8 cellular contexts compared by ENCODE assay signal in the genomic region with DNA sequence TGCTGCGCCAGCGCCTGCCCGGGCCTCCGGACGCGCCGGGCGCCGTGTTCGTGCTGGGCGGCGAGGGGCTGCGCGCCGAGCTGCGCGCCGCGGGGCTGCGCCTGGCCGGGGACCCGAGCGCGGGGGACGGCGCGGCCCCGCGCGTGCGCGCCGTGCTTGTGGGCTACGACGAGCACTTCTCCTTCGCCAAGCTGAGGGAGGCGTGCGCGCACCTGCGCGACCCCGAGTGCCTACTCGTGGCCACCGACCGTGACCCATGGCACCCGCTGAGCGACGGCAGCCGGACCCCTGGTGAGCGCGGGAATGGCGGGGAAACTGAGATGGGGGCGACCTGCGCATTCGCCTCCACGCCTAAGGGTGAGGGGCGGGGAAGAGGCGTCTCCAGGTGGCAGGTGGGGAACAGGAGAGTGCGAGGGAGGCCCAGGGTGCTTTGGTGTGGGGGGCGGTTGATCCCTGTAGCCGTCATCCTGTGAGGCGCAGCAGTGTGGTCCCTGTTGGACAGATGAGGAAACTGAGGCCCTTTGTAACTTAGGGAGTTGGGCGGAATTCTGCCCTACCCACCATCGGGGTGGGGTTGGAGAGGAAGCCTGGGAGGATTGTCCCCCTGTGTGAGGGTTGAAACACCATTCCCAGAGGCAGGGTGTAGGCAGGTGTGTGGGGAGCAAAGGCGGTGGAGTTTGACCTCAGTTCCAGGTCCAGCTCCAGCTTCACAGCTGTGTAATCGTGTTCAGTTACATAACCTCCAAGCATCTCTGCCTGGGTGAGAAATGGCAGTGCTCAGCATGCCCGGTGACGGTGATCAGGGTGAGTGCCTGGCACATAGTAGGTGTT. TPM values are rescaled to one million over a fixed set of nuclear protein-coding genes. Genes with fewer than 3 reads are reported as not detected.
DNase-seq lines count a peak whose midpoint lies in the region; ATAC-seq and TF ChIP-seq lines count a peak whose summit lies in the region.

No MANE protein-coding gene starts in this region.

- peak overlapping the region; percentile 74 for H3K27ac Mint-ChIP-seq in type B pancreatic cell

- intact Hi-C loops in body of pancreas (cut with DNase I) = no loop called here

- DNase-seq in D341Med (ENCODE audit: low spot score) (peak; percentile 72), GM20000 (ENCODE audit: low spot score) (peak; percentile 60), LNCaP clone FGC (ENCODE audit: low read depth) (no peak), body of pancreas (peak; percentile 57 to 71 (median 62)), lung (ENCODE audit: low spot score) (no peak), type B pancreatic cell (ENCODE audit: extremely low spot score, unreplicated experiment) (no peak), pons (ENCODE audit: low spot score) (no peak), NCI-H1930 (lab: John Stamatoyannopoulos, UW) (no peak)

- H3K4me1 Mint-ChIP-seq in type B pancreatic cell (ENCODE audit: unreplicated experiment) = peaks cover 41% of the 10 kb centered on the region

- H3K36me3 ChIP-seq in body of pancreas (replicated peaks in 1 of 2; ENCODE audit: insufficient read depth in 1 of 2, low read depth in 2 of 2) (no peaks in the 10 kb centered on the region), lung (ENCODE audit: control insufficient read depth in 2 of 2, insufficient read depth in 2 of 2, low read length in 2 of 2) (no peaks in the 10 kb centered on the region)

- H3K27ac ChIP-seq in body of pancreas (peak overlapping the region in 3 of 4 donors; percentile 30 to 81 (median 78)), lung (ENCODE audit: low read depth in 1 of 2, low read length in 1 of 2) (peak overlapping the region; percentile 11 to 82)

- peak; percentile 14 for ATAC-seq in body of pancreas
- ATAC-seq in lung (ENCODE audit: insufficient read depth, low FRiP score) = no peak

- H3K27me3 Mint-ChIP-seq in type B pancreatic cell = no peaks in the 10 kb centered on the region

- H3K4me3 Mint-ChIP-seq in type B pancreatic cell = peak overlapping the region; percentile 83

- H3K4me1 ChIP-seq in body of pancreas (peaks cover 31% of the 10 kb centered on the region), lung (ENCODE audit: control insufficient read depth in 2 of 2, insufficient read depth in 2 of 2, low read length in 2 of 2) (peaks cover 5 to 15% of the 10 kb centered on the region in 2 donors)

- no peak for TF ChIP-seq CTCF in GM20000 (IDR thresholded peaks at IDR 0.05; ENCODE audit: extremely low read depth, missing control alignments)
- TF ChIP-seq CTCF in LNCaP clone FGC (IDR thresholded peaks at IDR 0.05; ENCODE audit: control insufficient read depth, extremely low read depth, insufficient read depth) = no peak
- no peak for TF ChIP-seq CTCF in body of pancreas (IDR thresholded peaks at IDR 0.05)
- TF ChIP-seq CTCF in lung (IDR thresholded peaks at IDR 0.05; ENCODE audit: control extremely low read depth, extremely low read depth) = no peak
- TF ChIP-seq CTCF in type B pancreatic cell (conservative IDR thresholded peaks at IDR 0.05) = no peak

- 2 to 5% methylated on average over 11 to 39 of the region's 68 CpGs for WGBS in body of pancreas, 2 donors
- 4 to 6% methylated on average over 42 to 68 of the region's 68 CpGs for WGBS in lung, 2 donors

- peak in 1 of 3 donors; percentile 20 for TF ChIP-seq POLR2A in body of pancreas (IDR thresholded peaks at IDR 0.05)

- H3K36me3 Mint-ChIP-seq in type B pancreatic cell = no peaks in the 10 kb centered on the region

- H3K9me3 ChIP-seq in body of pancreas (no peaks in the 10 kb centered on the region), lung (ENCODE audit: control insufficient read depth in 2 of 2, insufficient read depth in 1 of 2, low read length in 1 of 2) (no peaks in the 10 kb centered on the region)

- H3K4me3 ChIP-seq in LNCaP clone FGC (ENCODE audit: low read depth, low read length) (peak overlapping the region; percentile 79), body of pancreas (peak overlapping the region; percentile 21 to 28), lung (peak overlapping the region; percentile 55)

- H3K27me3 ChIP-seq in body of pancreas (no peaks in the 10 kb centered on the region), lung (ENCODE audit: control insufficient read depth, insufficient read depth) (no peaks in the 10 kb centered on the region)

- H3K9me3 Mint-ChIP-seq in type B pancreatic cell = no peaks in the 10 kb centered on the region

RNA-seq across cellular contexts. Expression of gene PDXP, which starts 0.8 kb away (rescaled TPM):
- total RNA-seq in body of pancreas (10 to 100 TPM in 1 of 2 donors, 1 to 10 TPM in 1; 7.0 to 23.1 TPM), lung (1 to 10 TPM; 5.7 to 7.4 TPM), type B pancreatic cell (ENCODE audit: low replicate concordance) (15.6 and 30.2 TPM in 2 replicates)
- polyA plus RNA-seq in lung = 1 to 10 TPM; 4.4 to 7.3 TPM

RNA-seq across cellular contexts. Expression of gene LGALS1, which starts 16.2 kb away (rescaled TPM):
- 100 to 1,000 TPM in 1 of 2 donors, 10 to 100 TPM in 1; 90.3 to 325 TPM for total RNA-seq in body of pancreas
- total RNA-seq in lung = 100 to 1,000 TPM; 347 to 797 TPM
- polyA plus RNA-seq in lung = 1,000 to 10,000 TPM; 1,097 to 1,622 TPM
- total RNA-seq in type B pancreatic cell (ENCODE audit: low replicate concordance) = 1.8 and 235 TPM in 2 replicates

RNA-seq across cellular contexts. Expression of gene SH3BP1, which starts 19.8 kb away (rescaled TPM):
- total RNA-seq in body of pancreas = 10 to 100 TPM in 1 of 2 donors, 1 to 10 TPM in 1; 2.0 to 40.0 TPM
- total RNA-seq in lung = 10 to 100 TPM; 14.8 to 20.2 TPM
- 10 to 100 TPM; 15.9 to 20.0 TPM for polyA plus RNA-seq in lung
- total RNA-seq in type B pancreatic cell (ENCODE audit: low replicate concordance) = 30.0 and 31.1 TPM in 2 replicates

RNA-seq across cellular contexts. Expression of gene NOL12, which starts 26.9 kb away (rescaled TPM):
- total RNA-seq in body of pancreas = 10 to 100 TPM; 10.4 to 19.1 TPM
- total RNA-seq in lung = 10 to 100 TPM; 14.5 to 27.4 TPM
- 10 to 100 TPM; 31.5 to 37.0 TPM for polyA plus RNA-seq in lung
- 18.5 and 23.9 TPM in 2 replicates for total RNA-seq in type B pancreatic cell (ENCODE audit: low replicate concordance)

RNA-seq across cellular contexts. Expression of gene TRIOBP, which starts 37.6 kb away (rescaled TPM):
- 10 to 100 TPM; 65.6 to 76.5 TPM for total RNA-seq in body of pancreas
- 100 to 1,000 TPM in 1 of 2 donors, 10 to 100 TPM in 1; 99.3 to 105 TPM for total RNA-seq in lung
- polyA plus RNA-seq in lung = 10 to 100 TPM; 37.1 to 70.7 TPM
- total RNA-seq in type B pancreatic cell (ENCODE audit: low replicate concordance) = 42.9 and 47.0 TPM in 2 replicates

Comparison
In these comparisons a context has a peak if more than half of its experiments do, and no peak if none do; other contexts are left out.
1. DNase-seq: peak in D341Med (single experiment), GM20000 (single experiment) and body of pancreas (4 of 4); none in LNCaP clone FGC (single experiment), lung (single experiment), type B pancreatic cell (single experiment), pons (single experiment) and NCI-H1930 (0 of 2).
2. H3K4me3 ChIP-seq: peak in every context shown above with its lines; median percentile 79 in LNCaP clone FGC; 55 in lung; 24 in body of pancreas.